8 cellular contexts compared by ENCODE assay signal in genomic region chr22:28051787-28052356, GRCh38.
DNase-seq lines count a peak whose midpoint lies in the region; ATAC-seq and FAIRE-seq lines count a peak whose summit lies in the region.

No MANE protein-coding gene starts in this region.

- DNase-seq in SIG-M5 treated with dmso at 0.1 percent for 504 hours (lab: John Stamatoyannopoulos, UW; ENCODE audit: unreplicated experiment) (peak; percentile 15), SIG-M5 (lab: John Stamatoyannopoulos, UW) (no peak), NCI-H187 treated with DMSO at 0.1 percent for 48 hours (lab: John Stamatoyannopoulos, UW) (peak; percentile 5), activated T-cell treated with anti-CD3 and anti-CD28 coated beads for 24 hours (ENCODE audit: low read depth) (peak; percentile 6), globus pallidus (ENCODE audit: low spot score) (peak; percentile 61), posterior cingulate gyrus (peak; percentile 43 to 95 (median 74)), GM19239 (ENCODE audit: insufficient read length, low spot score) (no peak)

- intact Hi-C loops in posterior cingulate gyrus (cut with DNase I) = loop anchor here (1.0 to 2.0 kb wide), 3 partner anchors 31 to 542 kb away; no protein-coding TSS in a partner anchor

- no peak for ATAC-seq in GM18867 (IDR thresholded peaks at IDR 0.05; ENCODE audit: unreplicated experiment)

- no peak for FAIRE-seq in GM19239 (lab: Jason Lieb, UNC)

Comparison
In these comparisons a context has a peak if more than half of its experiments do, and no peak if none do; other contexts are left out.
1. DNase-seq: peak in SIG-M5 treated with dmso at 0.1 percent for 504 hours (single experiment), NCI-H187 treated with DMSO at 0.1 percent for 48 hours (single experiment), activated T-cell treated with anti-CD3 and anti-CD28 coated beads for 24 hours (single experiment), globus pallidus (single experiment) and posterior cingulate gyrus (10 of 10); none in SIG-M5 (single experiment) and GM19239 (single experiment).